Comparison of ENCODE assay signal across 26 cellular contexts in the genomic region with DNA sequence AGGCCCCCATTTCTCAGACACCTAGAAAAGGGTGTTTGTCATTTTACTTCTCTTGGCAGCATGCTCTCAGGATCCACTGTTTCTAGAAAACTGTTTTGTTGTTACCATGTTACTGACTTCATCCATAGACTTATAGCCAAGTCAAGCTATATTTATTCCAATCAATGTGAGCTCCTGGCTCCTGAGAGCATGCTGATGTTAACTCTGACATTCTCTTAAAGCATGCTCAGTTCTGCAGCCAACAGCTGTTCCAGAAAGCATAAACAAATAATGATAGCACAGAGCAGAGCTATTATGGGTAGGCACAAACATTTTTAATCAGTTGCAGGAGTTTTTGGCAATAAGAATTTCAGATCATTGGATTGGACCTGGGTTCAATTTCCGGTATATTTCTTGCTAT.
DNase-seq lines count a peak whose midpoint lies in the region; ATAC-seq and TF ChIP-seq lines count a peak whose summit lies in the region.
"Had no signal": no experiment of that assay in that cellular context is flagged by ENCODE, and none has a peak within 500 bp of the region (broad histone marks: within the 10 kb centered on the region; RNA-seq: fewer than 3 reads in every experiment).

No MANE protein-coding gene starts in this region.

- no peak overlapping the region for H3K4me3 ChIP-seq in AG10803 (ENCODE audit: low read length)
- H3K4me3 ChIP-seq: ascending aorta, mucosa of descending colon, stomach, tibial nerve had no signal

- DNase-seq in AG10803 (ENCODE audit: low read depth), result peak; percentile 85
- DNase-seq in HCEC 1CT, result peak; percentile 15
- peak; percentile 73 for DNase-seq in astrocyte of the hippocampus (ENCODE audit: low read depth, low spot score)
- no peak for DNase-seq in left lobe of liver (ENCODE audit: low spot score)
- DNase-seq: activated CD4-positive, alpha-beta T cell treated with anti-CD3 and anti-CD28 coated beads, Interleukin-2, amount 50 U/mL, for 1 hour; AML-193; CD8-positive, alpha-beta T cell; DMS153; foreskin melanocyte; H9; hypothalamus; mucosa of descending colon; NCI-H1092; NCI-H2029; NCI-H345; NCI-H82; SHP77; stomach; T1000 had no signal

- peak; percentile 27 for ATAC-seq in left lobe of liver
- ATAC-seq in GM18519 (IDR thresholded peaks at IDR 0.05; ENCODE audit: low FRiP score, unreplicated experiment), result no peak
- no peak for ATAC-seq in HG03342 (IDR thresholded peaks at IDR 0.05; ENCODE audit: unreplicated experiment)
- no peak for ATAC-seq in GM21619 (IDR thresholded peaks at IDR 0.05; ENCODE audit: unreplicated experiment)
- ATAC-seq: activated T-helper 17 cell treated with anti-CD3 and anti-CD28 coated beads, Interleukin-2, amount 50 U/mL, for 72 hours; CD8-positive, alpha-beta T cell; mucosa of descending colon; WTC11 had no signal

- no peak for TF ChIP-seq CTCF in AG10803 (conservative IDR thresholded peaks at IDR 0.05; ENCODE audit: low read length)
